8 cellular contexts compared by ENCODE assay signal in genomic region chr2:42827647-42828486, GRCh38. TPM values are rescaled to one million over a fixed set of nuclear protein-coding genes. Genes with fewer than 3 reads are reported as not detected.
DNase-seq lines count a peak whose midpoint lies in the region; ATAC-seq and TF ChIP-seq lines count a peak whose summit lies in the region.

No MANE protein-coding gene starts in this region.

- H4K20me1 ChIP-seq in DOHH2 (ENCODE audit: control insufficient read depth, insufficient read depth, low read depth, low read length) (no peaks in the 10 kb centered on the region), hepatocyte (ENCODE audit: insufficient read depth, poor library complexity, severe bottlenecking) (no peaks in the 10 kb centered on the region)

- no peaks in the 10 kb centered on the region for H3K36me3 ChIP-seq in DOHH2 (ENCODE audit: control insufficient read depth, low read length)
- H3K36me3 ChIP-seq in ascending aorta: no peaks in the 10 kb centered on the region
- H3K36me3 ChIP-seq in hepatocyte (replicated peaks; ENCODE audit: insufficient read depth, low read depth): no peaks in the 10 kb centered on the region
- H3K36me3 ChIP-seq in aorta (ENCODE audit: control insufficient read depth in 1 of 2, insufficient read depth in 2 of 2, low read length in 1 of 2): no peaks in the 10 kb centered on the region

- no peaks in the 10 kb centered on the region for H3K9me2 ChIP-seq in DOHH2 (replicated peaks; ENCODE audit: control insufficient read depth, low read length)
- no peaks in the 10 kb centered on the region for H3K9me2 ChIP-seq in hepatocyte (replicated peaks; ENCODE audit: insufficient read depth)

- H3K27ac ChIP-seq in DOHH2 (ENCODE audit: low read depth, low read length) (no peak overlapping the region), ascending aorta (peak overlapping the region; percentile 11 to 43), hepatocyte (no peak overlapping the region), aorta (ENCODE audit: low read depth in 1 of 2, low read length in 2 of 2) (no peak overlapping the region)

- intact Hi-C loops in ascending aorta (cut with DNase I) (loop anchor here (1.0 to 5.0 kb wide), 7 partner anchors 97 to 781 kb away; partner anchors contain the start of gene ZFP36L2), aorta (cut with DNase I) (loop anchor here (2.0 to 10.0 kb wide), 6 partner anchors 393 to 781 kb away; no protein-coding TSS in a partner anchor)

- H3F3A ChIP-seq in DOHH2 (ENCODE audit: control insufficient read depth, insufficient read depth): no peaks in the 10 kb centered on the region

- H3K4me2 ChIP-seq in DOHH2 (ENCODE audit: low read length) (peak overlapping the region; percentile 60), hepatocyte (peak overlapping the region; percentile 73)

- DNase-seq in NCI-H1694 treated with DMSO at 0.1 percent for 48 hours (lab: John Stamatoyannopoulos, UW) (peak; percentile 44), T-helper 22 cell (ENCODE audit: low read depth) (peak; percentile 48), ascending aorta (ENCODE audit: low spot score in 2 of 2) (peak in 1 of 2 donors; percentile 95), hepatocyte (ENCODE audit: low spot score) (peak; percentile 95), retinal pigment epithelial cell (ENCODE audit: low read depth) (no peak), aorta (peak; percentile 94 to 99)

- 40% methylated on average over 47 of the region's 47 CpGs for WGBS in hepatocyte (ENCODE audit: low lambda C conversion rate, missing lambda C conversion rate)
- WGBS in aorta, 2 donors: 26 to 28% methylated on average over 47 of the region's 47 CpGs

- peaks cover 5% of the 10 kb centered on the region for H3K4me1 ChIP-seq in DOHH2 (ENCODE audit: control insufficient read depth, low read length)
- H3K4me1 ChIP-seq in ascending aorta: peaks cover 0 to 17% of the 10 kb centered on the region in 2 donors
- H3K4me1 ChIP-seq in hepatocyte (ENCODE audit: insufficient read depth): peaks cover 7% of the 10 kb centered on the region
- H3K4me1 ChIP-seq in aorta (ENCODE audit: control insufficient read depth in 1 of 2, insufficient read depth in 2 of 2, low read length in 2 of 2): no peaks in the 10 kb centered on the region

- ATAC-seq in HG02571 (IDR thresholded peaks at IDR 0.05; ENCODE audit: unreplicated experiment) (peak; percentile 61), aorta (ENCODE audit: low FRiP score) (peak; percentile 96)

- peak overlapping the region; percentile 43 for H2AFZ ChIP-seq in hepatocyte

- H3K4me3 ChIP-seq in DOHH2 (ENCODE audit: low read length) (peak overlapping the region; percentile 54), ascending aorta (peak overlapping the region; percentile 7 to 58), hepatocyte (no peak overlapping the region), retinal pigment epithelial cell (ENCODE audit: low read length) (peak overlapping the region; percentile 33), aorta (ENCODE audit: low read length in 2 of 2) (no peak overlapping the region)

- H3K79me2 ChIP-seq in DOHH2 (ENCODE audit: control insufficient read depth, low read length) (no peaks in the 10 kb centered on the region), hepatocyte (no peaks in the 10 kb centered on the region)

- peak; percentile 91 for TF ChIP-seq CTCF in DOHH2 (IDR thresholded peaks at IDR 0.05; ENCODE audit: low read depth, low read length, poor library complexity, severe bottlenecking)
- TF ChIP-seq CTCF in ascending aorta (IDR thresholded peaks at IDR 0.05): peak; percentile 92 to 98 (median 94)
- peak; percentile 91 for TF ChIP-seq CTCF in hepatocyte (IDR thresholded peaks at IDR 0.05; ENCODE audit: poor library complexity)
- peak; percentile 90 for TF ChIP-seq CTCF in retinal pigment epithelial cell (conservative IDR thresholded peaks at IDR 0.05; ENCODE audit: low read depth, low read length)

- peaks cover 4% of the 10 kb centered on the region for H3K27me3 ChIP-seq in DOHH2 (ENCODE audit: control insufficient read depth, low read length)
- no peaks in the 10 kb centered on the region for H3K27me3 ChIP-seq in ascending aorta
- no peaks in the 10 kb centered on the region for H3K27me3 ChIP-seq in hepatocyte
- no peaks in the 10 kb centered on the region for H3K27me3 ChIP-seq in aorta (ENCODE audit: control insufficient read depth in 1 of 2, insufficient read depth in 2 of 2, low read length in 1 of 2)

- H3K9me3 ChIP-seq in DOHH2 (ENCODE audit: control insufficient read depth, insufficient read depth, low read length) (no peaks in the 10 kb centered on the region), ascending aorta (no peaks in the 10 kb centered on the region), hepatocyte (ENCODE audit: low read depth) (no peaks in the 10 kb centered on the region), aorta (ENCODE audit: control insufficient read depth, low read length) (no peaks in the 10 kb centered on the region)

RNA-seq across cellular contexts. Expression of gene HAAO, which starts 35.5 kb away (rescaled TPM):
- total RNA-seq in ascending aorta (7.2 TPM), hepatocyte (18.1 and 22.0 TPM in 2 replicates), aorta (10 to 100 TPM; 22.0 to 29.1 TPM)
- polyA plus RNA-seq in hepatocyte (29.4 and 35.4 TPM in 2 replicates), aorta (10 to 100 TPM; 33.4 to 54.5 TPM)

Comparison
In these comparisons a context has a peak if more than half of its experiments do, and no peak if none do; other contexts are left out.
1. H3K27ac ChIP-seq: peak in ascending aorta (2 of 2); none in DOHH2 (single experiment), hepatocyte (single experiment) and aorta (0 of 2).
2. H3K4me3 ChIP-seq: peak in DOHH2 (single experiment), ascending aorta (2 of 2) and retinal pigment epithelial cell (single experiment); none in hepatocyte (single experiment) and aorta (0 of 2).
3. Peak in every context shown above with its lines, with median percentiles within 50 percentile points of each other: CTCF ChIP-seq.